Comparison of ENCODE assay signal across 20 cellular contexts in genomic region chr3:61715886-61716527, GRCh38.
A peak's percentile ranks its signal among the peaks of the same experiment; 100 is the strongest.
DNase-seq lines count a peak whose midpoint lies in the region; FAIRE-seq and TF ChIP-seq lines count a peak whose summit lies in the region.
"Had no signal": no experiment of that assay in that cellular context is flagged by ENCODE, and none has a peak within 500 bp of the region (broad histone marks: within the 10 kb centered on the region; RNA-seq: fewer than 3 reads in every experiment).

No MANE protein-coding gene starts in this region.

- no peak for TF ChIP-seq EP300 in SK-N-SH (IDR thresholded peaks at IDR 0.05; ENCODE audit: borderline replicate concordance in 1 of 2, low read depth in 1 of 2, low read length in 1 of 2)

- no peaks in the 10 kb centered on the region for H3K9me3 ChIP-seq in SK-N-SH
- H3K9me3 ChIP-seq in small intestine (ENCODE audit: control insufficient read depth, low read depth) = no peaks in the 10 kb centered on the region
- H3K9me3 ChIP-seq: A549, Peyer's patch, SJSA1 had no signal

- H3K79me2 ChIP-seq in SK-N-SH (ENCODE audit: insufficient read depth) = peaks cover 10% of the 10 kb centered on the region; the same call in 1 of the 2 replicates

- peak overlapping the region; percentile 74 for H3K27ac Mint-ChIP-seq in nephron progenitor cell
- H3K27ac Mint-ChIP-seq: CD8-positive, alpha-beta T cell; T-helper 17 cell had no signal

- no peak overlapping the region for H3K4me3 ChIP-seq in SK-N-SH (ENCODE audit: low read depth in 2 of 2, low read length in 1 of 2)
- no peak overlapping the region for H3K4me3 ChIP-seq in small intestine (ENCODE audit: low read depth in 1 of 2, low read length in 2 of 2)
- H3K4me3 ChIP-seq: A549; BLaER1 treated with 17β-estradiol and CSF1 and Interleukin-3, amounts not matched to agents 10 nM and 100 nM; Peyer's patch; SJSA1 had no signal

- CTCF ChIA-PET in SK-N-SH (lab: Yijun Ruan, JAX) = no interaction called here

- H3K27me3 ChIP-seq in SK-N-SH (ENCODE audit: insufficient read depth) = no peaks in the 10 kb centered on the region
- H3K27me3 ChIP-seq in small intestine (ENCODE audit: control insufficient read depth in 2 of 2, insufficient read depth in 2 of 2, low read length in 2 of 2) = no peaks in the 10 kb centered on the region
- H3K27me3 ChIP-seq: BLaER1 treated with 17β-estradiol and CSF1 and Interleukin-3, amounts not matched to agents 10 nM and 100 nM; Peyer's patch; SJSA1 had no signal

- DNase-seq in NCI-H748 (lab: John Stamatoyannopoulos, UW; ENCODE audit: unreplicated experiment) (peak; percentile 19), NCI-H748 treated with DMSO at 0.1 percent for 48 hours (lab: John Stamatoyannopoulos, UW) (no peak), NCI-H1092 (lab: John Stamatoyannopoulos, UW) (peak; percentile 52), NCI-H345 (lab: John Stamatoyannopoulos, UW) (peak; percentile 88), nephron progenitor cell (no peak), SK-N-SH (no peak), MV-4-11 (lab: John Stamatoyannopoulos, UW) (no peak), small intestine (no peak)
- DNase-seq: CD8-positive, alpha-beta T cell; DND-41; H9; IMR-90; NCI-H1694 treated with DMSO at 0.1 percent for 48 hours; NCI-H524; Peyer's patch; T-helper 17 cell had no signal

- no peak for FAIRE-seq in small intestine (lab: Jason Lieb, UNC)
- FAIRE-seq: A549, HTR-8/SVneo had no signal

- WGBS in SK-N-SH (ENCODE audit: low lambda C conversion rate) = 73% methylated on average over 4 of the region's 4 CpGs
- 40 to 61% (median 53%) methylated on average over 4 of the region's 4 CpGs for WGBS in small intestine, 3 donors

- H3K9me3 Mint-ChIP-seq in nephron progenitor cell = peaks cover 17% of the 10 kb centered on the region

- H3K4me1 ChIP-seq in SK-N-SH (ENCODE audit: control insufficient read depth in 1 of 2, insufficient read depth in 2 of 2, low read depth in 1 of 2, low read length in 1 of 2) (no peaks in the 10 kb centered on the region), small intestine (ENCODE audit: control insufficient read depth in 2 of 2, insufficient read depth in 1 of 2, low read depth in 1 of 2, low read length in 1 of 2) (peaks cover 0 to 2% of the 10 kb centered on the region in 2 donors)
- H3K4me1 ChIP-seq: A549, Peyer's patch, SJSA1 had no signal

- POLR2A ChIA-PET in SK-N-SH (lab: Yijun Ruan, JAX) = no interaction called here

- no peaks in the 10 kb centered on the region for H3K27me3 Mint-ChIP-seq in nephron progenitor cell (ENCODE audit: low read depth, poor library complexity)
- H3K27me3 Mint-ChIP-seq: T-helper 17 cell had no signal

- H3K36me3 ChIP-seq in SK-N-SH (replicated peaks in 1 of 2; ENCODE audit: control insufficient read depth in 1 of 2, insufficient read depth in 2 of 2, low read length in 1 of 2) (no peaks in the 10 kb centered on the region), small intestine (ENCODE audit: control insufficient read depth in 2 of 2, insufficient read depth in 2 of 2, low read length in 2 of 2) (no peaks in the 10 kb centered on the region)
- H3K36me3 ChIP-seq: BLaER1 treated with 17β-estradiol and CSF1 and Interleukin-3, amounts not matched to agents 10 nM and 100 nM; Peyer's patch; SJSA1 had no signal

- H4K20me1 ChIP-seq in SK-N-SH (ENCODE audit: insufficient read depth) = peaks cover 14% of the 10 kb centered on the region

- H3K9me2 ChIP-seq in SK-N-SH = no peaks in the 10 kb centered on the region

- TF ChIP-seq RAD21 in SK-N-SH (IDR thresholded peaks at IDR 0.05; ENCODE audit: low read length) = no peak

- H3K36me3 Mint-ChIP-seq in nephron progenitor cell (ENCODE audit: low read depth) = peaks cover 30% of the 10 kb centered on the region
- H3K36me3 Mint-ChIP-seq: CD8-positive, alpha-beta T cell had no signal

- no peak overlapping the region for H3K27ac ChIP-seq in SK-N-SH (ENCODE audit: low read depth in 2 of 2, low read length in 1 of 2)
- H3K27ac ChIP-seq in small intestine (ENCODE audit: low read depth in 1 of 2, low read length in 1 of 2) = no peak overlapping the region
- H3K27ac ChIP-seq: A549; BLaER1 treated with 17β-estradiol and CSF1 and Interleukin-3, amounts not matched to agents 10 nM and 100 nM; Peyer's patch; SJSA1 had no signal

- no peak overlapping the region for H3K4me3 Mint-ChIP-seq in nephron progenitor cell
- H3K4me3 Mint-ChIP-seq: CD8-positive, alpha-beta T cell; H9; T-helper 17 cell had no signal

- H3F3A ChIP-seq in SK-N-SH (replicated peaks; ENCODE audit: insufficient read depth) = no peaks in the 10 kb centered on the region

- H2AFZ ChIP-seq in SK-N-SH (ENCODE audit: low read depth) = no peak overlapping the region

- H3K4me2 ChIP-seq in SK-N-SH = no peak overlapping the region
- H3K4me2 ChIP-seq: A549 had no signal

- H3K9ac ChIP-seq in SK-N-SH = no peak overlapping the region
- H3K9ac ChIP-seq: BLaER1 treated with 17β-estradiol and CSF1 and Interleukin-3, amounts not matched to agents 10 nM and 100 nM had no signal

- H3K4me1 Mint-ChIP-seq in nephron progenitor cell = peaks cover 47% of the 10 kb centered on the region
- H3K4me1 Mint-ChIP-seq: T-helper 17 cell had no signal

- TF ChIP-seq CTCF in nephron progenitor cell (IDR thresholded peaks at IDR 0.05) (no peak), SK-N-SH (IDR thresholded peaks at IDR 0.05) (no peak)

TF ChIP-seq in SK-N-SH, 30 proteins besides CTCF, POLR2A, EP300 and RAD21:
- TF ChIP-seq RCOR1 (IDR thresholded peaks at IDR 0.05; ENCODE audit: low read length) (no peak), YY1 (IDR thresholded peaks at IDR 0.05; ENCODE audit: low read depth) (no peak), SIN3A (IDR thresholded peaks at IDR 0.05; ENCODE audit: borderline replicate concordance, low read depth, low read length) (no peak), NFIC (IDR thresholded peaks at IDR 0.05; ENCODE audit: borderline replicate concordance) (no peak), FOXM1 (IDR thresholded peaks at IDR 0.05; ENCODE audit: low read depth) (no peak), GATA2 (CRISPR knock-in tag; IDR thresholded peaks at IDR 0.05) (no peak), REST (IDR thresholded peaks at IDR 0.05; ENCODE audit: low read depth, low read length) (no peak)

Comparison
In these comparisons a context has a peak if more than half of its experiments do, and no peak if none do; other contexts are left out.
1. DNase-seq: peak in NCI-H748 (single experiment), NCI-H1092 (single experiment) and NCI-H345 (single experiment); none in NCI-H748 treated with DMSO at 0.1 percent for 48 hours (single experiment), nephron progenitor cell (single experiment), SK-N-SH (single experiment), MV-4-11 (single experiment) and small intestine (single experiment).